Comparison of ENCODE assay signal across 25 cellular contexts in the genomic region with DNA sequence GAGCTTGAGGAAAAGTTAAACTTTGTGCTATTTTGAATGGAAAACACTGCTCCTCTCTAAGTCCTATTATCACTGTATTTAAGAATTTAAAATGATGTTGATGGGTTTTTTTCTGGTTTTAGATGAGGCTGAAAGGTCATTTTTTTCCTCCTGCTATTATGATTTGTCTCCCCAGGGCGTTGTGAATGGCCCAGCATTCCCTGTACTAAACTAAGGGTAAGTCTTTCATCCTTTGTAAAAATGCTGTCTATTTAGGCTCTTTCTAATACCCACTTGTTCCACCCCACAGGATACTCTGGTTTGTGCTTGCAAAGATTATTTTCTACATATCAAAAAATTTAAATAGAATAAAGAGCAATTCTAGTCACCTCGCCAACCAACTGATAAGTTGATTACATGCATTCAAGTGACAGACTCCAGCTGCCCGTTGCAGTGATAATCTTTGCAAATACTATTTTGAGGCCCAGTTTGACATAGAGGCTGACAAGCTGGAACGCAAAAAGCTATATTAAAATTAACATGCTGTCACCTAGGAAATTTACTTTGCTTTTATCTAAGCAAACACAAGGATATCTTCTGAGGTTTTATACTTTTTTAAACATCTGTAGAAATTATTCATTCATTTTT.
DNase-seq lines count a peak whose midpoint lies in the region; ATAC-seq and TF ChIP-seq lines count a peak whose summit lies in the region.
"Had no signal": no experiment of that assay in that cellular context is flagged by ENCODE, and none has a peak within 500 bp of the region (broad histone marks: within the 10 kb centered on the region; RNA-seq: fewer than 3 reads in every experiment).

No MANE protein-coding gene starts in this region.

- POLR2A ChIA-PET in naive thymus-derived CD4-positive, alpha-beta T cell (lab: Charles Lee), result no interaction called here

- no peak overlapping the region for H3K9ac ChIP-seq in neural progenitor cell
- H3K9ac ChIP-seq: BLaER1 treated with 17β-estradiol and CSF1 and Interleukin-3, amounts not matched to agents 10 nM and 100 nM; GM23248 had no signal

- no peaks in the 10 kb centered on the region for H3K79me2 ChIP-seq in neural progenitor cell (ENCODE audit: low read depth)

- H2AFZ ChIP-seq in neural progenitor cell (replicated peaks), result no peak overlapping the region
- H2AFZ ChIP-seq: GM23248 had no signal

- DNase-seq in Right ventricle myocardium inferior (ENCODE audit: missing footprints) (no peak), left cardiac atrium (no peak), left ventricle myocardium inferior (no peak), right atrium auricular region (ENCODE audit: low spot score) (no peak), neural progenitor cell (ENCODE audit: low spot score) (no peak)
- no peak for DNase-seq in naive thymus-derived CD4-positive, alpha-beta T cell
- DNase-seq: 8988T; ACHN; AML-193; BE2C; CD4-positive, alpha-beta T cell; CD8-positive, alpha-beta memory T cell; DMS 273 treated with DMSO at 0.1 percent for 48 hours; DMS79; EL; GDM1; GM23248; H7; HCEC 1CT had no signal

- peak overlapping the region; percentile 35 for H3K27ac ChIP-seq in left ventricle myocardium inferior (replicated peaks)
- no peak overlapping the region for H3K27ac ChIP-seq in right atrium auricular region
- no peak overlapping the region for H3K27ac ChIP-seq in neural progenitor cell
- H3K27ac ChIP-seq in naive thymus-derived CD4-positive, alpha-beta T cell (ENCODE audit: low read depth, low read length), result no peak overlapping the region
- H3K27ac ChIP-seq: A549; BLaER1 treated with 17β-estradiol and CSF1 and Interleukin-3, amounts not matched to agents 10 nM and 100 nM; GM23248 had no signal

- H4K20me1 ChIP-seq in neural progenitor cell (ENCODE audit: low read depth), result no peaks in the 10 kb centered on the region
- H4K20me1 ChIP-seq: BLaER1 treated with 17β-estradiol and CSF1 and Interleukin-3, amounts not matched to agents 10 nM and 100 nM had no signal

- H3K27me3 ChIP-seq in left ventricle myocardium inferior (ENCODE audit: low read depth), result no peaks in the 10 kb centered on the region
- no peaks in the 10 kb centered on the region for H3K27me3 ChIP-seq in right atrium auricular region
- H3K27me3 ChIP-seq in neural progenitor cell, result no peaks in the 10 kb centered on the region
- H3K27me3 ChIP-seq in naive thymus-derived CD4-positive, alpha-beta T cell (ENCODE audit: control insufficient read depth in 2 of 2, insufficient read depth in 2 of 2, low read length in 2 of 2), result no peaks in the 10 kb centered on the region
- H3K27me3 ChIP-seq: BE2C; BLaER1 treated with 17β-estradiol and CSF1 and Interleukin-3, amounts not matched to agents 10 nM and 100 nM had no signal

- H3K36me3 Mint-ChIP-seq in neural progenitor cell, result no peaks in the 10 kb centered on the region
- no peaks in the 10 kb centered on the region for H3K36me3 Mint-ChIP-seq in naive thymus-derived CD4-positive, alpha-beta T cell
- H3K36me3 Mint-ChIP-seq: CD14-positive monocyte; CD8-positive, alpha-beta memory T cell had no signal

- no peak overlapping the region for H3K4me2 ChIP-seq in neural progenitor cell
- H3K4me2 ChIP-seq: A549; BLaER1 treated with 17β-estradiol and CSF1 and Interleukin-3, amounts not matched to agents 10 nM and 100 nM had no signal

- H3K4me1 Mint-ChIP-seq in neural progenitor cell, result peaks cover 8% of the 10 kb centered on the region
- H3K4me1 Mint-ChIP-seq in naive thymus-derived CD4-positive, alpha-beta T cell, result no peaks in the 10 kb centered on the region
- H3K4me1 Mint-ChIP-seq: CD14-positive monocyte; CD8-positive, alpha-beta memory T cell had no signal

- H3K4me1 ChIP-seq in left ventricle myocardium inferior (peaks cover 25% of the 10 kb centered on the region), right atrium auricular region (no peaks in the 10 kb centered on the region), neural progenitor cell (peaks cover 4% of the 10 kb centered on the region)
- no peaks in the 10 kb centered on the region for H3K4me1 ChIP-seq in naive thymus-derived CD4-positive, alpha-beta T cell (ENCODE audit: control insufficient read depth in 2 of 2, insufficient read depth in 2 of 2, low read length in 2 of 2)
- H3K4me1 ChIP-seq: A549, BE2C had no signal

- H3K9me3 ChIP-seq in left ventricle myocardium inferior (replicated peaks) (no peaks in the 10 kb centered on the region), right atrium auricular region (no peaks in the 10 kb centered on the region), neural progenitor cell (ENCODE audit: low read depth) (no peaks in the 10 kb centered on the region)
- H3K9me3 ChIP-seq in naive thymus-derived CD4-positive, alpha-beta T cell (ENCODE audit: control insufficient read depth in 2 of 3, low read length in 3 of 3), result no peaks in the 10 kb centered on the region
- H3K9me3 ChIP-seq: A549; BE2C; BLaER1 treated with 17β-estradiol and CSF1 and Interleukin-3, amounts not matched to agents 10 nM and 100 nM had no signal

- no peaks in the 10 kb centered on the region for H3K27me3 Mint-ChIP-seq in neural progenitor cell (ENCODE audit: insufficient read depth, low read depth)
- no peaks in the 10 kb centered on the region for H3K27me3 Mint-ChIP-seq in naive thymus-derived CD4-positive, alpha-beta T cell
- H3K27me3 Mint-ChIP-seq: CD4-positive, alpha-beta T cell; CD8-positive, alpha-beta memory T cell had no signal

- intact Hi-C loops in Right ventricle myocardium inferior (cut with DNase I), result no loop called here
- intact Hi-C loops in left cardiac atrium (cut with DNase I), result no loop called here
- intact Hi-C loops in left ventricle myocardium inferior (cut with micrococcal nuclease), result no loop called here
- intact Hi-C loops in naive thymus-derived CD4-positive, alpha-beta T cell (cut with micrococcal nuclease), result no loop called here

- H3K9me3 Mint-ChIP-seq in neural progenitor cell, result peaks cover 2% of the 10 kb centered on the region
- peaks cover 0 to 21% (median 5%) of the 10 kb centered on the region in 11 donors for H3K9me3 Mint-ChIP-seq in naive thymus-derived CD4-positive, alpha-beta T cell

- H3K36me3 ChIP-seq in left ventricle myocardium inferior (no peaks in the 10 kb centered on the region), right atrium auricular region (no peaks in the 10 kb centered on the region), neural progenitor cell (no peaks in the 10 kb centered on the region)
- H3K36me3 ChIP-seq in naive thymus-derived CD4-positive, alpha-beta T cell (ENCODE audit: control insufficient read depth in 2 of 3, insufficient read depth in 3 of 3, low read length in 3 of 3), result no peaks in the 10 kb centered on the region
- H3K36me3 ChIP-seq: BE2C; BLaER1 treated with 17β-estradiol and CSF1 and Interleukin-3, amounts not matched to agents 10 nM and 100 nM had no signal

- H3K4me3 Mint-ChIP-seq in neural progenitor cell, result no peak overlapping the region
- H3K4me3 Mint-ChIP-seq in naive thymus-derived CD4-positive, alpha-beta T cell, result no peak overlapping the region
- H3K4me3 Mint-ChIP-seq: CD14-positive monocyte; CD4-positive, alpha-beta T cell; CD8-positive, alpha-beta memory T cell had no signal

- H3K4me3 ChIP-seq in left ventricle myocardium inferior (no peak overlapping the region), right atrium auricular region (no peak overlapping the region), neural progenitor cell (no peak overlapping the region)
- no peak overlapping the region for H3K4me3 ChIP-seq in naive thymus-derived CD4-positive, alpha-beta T cell (ENCODE audit: low read length)
- H3K4me3 ChIP-seq: A549; BLaER1 treated with 17β-estradiol and CSF1 and Interleukin-3, amounts not matched to agents 10 nM and 100 nM; GM12878; GM23248 had no signal

- H3K27ac Mint-ChIP-seq in neural progenitor cell, result peak overlapping the region; percentile 16
- H3K27ac Mint-ChIP-seq in naive thymus-derived CD4-positive, alpha-beta T cell, result no peak overlapping the region
- H3K27ac Mint-ChIP-seq: CD14-positive monocyte; CD4-positive, alpha-beta T cell; CD8-positive, alpha-beta memory T cell had no signal

- TF ChIP-seq CTCF in left ventricle myocardium inferior (IDR thresholded peaks at IDR 0.05; ENCODE audit: borderline replicate concordance) (no peak), right atrium auricular region (IDR thresholded peaks at IDR 0.05) (no peak), neural progenitor cell (IDR thresholded peaks at IDR 0.05) (no peak)

- CTCF ChIA-PET in naive thymus-derived CD4-positive, alpha-beta T cell (lab: Charles Lee), result no interaction called here

- no peaks in the 10 kb centered on the region for H3F3A ChIP-seq in neural progenitor cell (ENCODE audit: low read depth)

- peak; percentile 50 for ATAC-seq in Right ventricle myocardium inferior
- no peak for ATAC-seq in left cardiac atrium
- no peak for ATAC-seq in SK-N-SH treated with all-trans-retinoic acid at 6 μM for 48 hours
- ATAC-seq in GM19452 (IDR thresholded peaks at IDR 0.05; ENCODE audit: unreplicated experiment), result no peak
- ATAC-seq in naive thymus-derived CD4-positive, alpha-beta T cell, result no peak
- ATAC-seq: A549, GM12878 had no signal

TF ChIP-seq in SK-N-SH treated with all-trans-retinoic acid at 6 μM for 48 hours, 23 proteins besides CTCF, POLR2A, EP300 and RAD21:
- TF ChIP-seq RARB (CRISPR knock-in tag; IDR thresholded peaks at IDR 0.05) (no peak), ISL1 (CRISPR knock-in tag; IDR thresholded peaks at IDR 0.05) (peak; percentile 79)
